ENCODE assay signal across 10 cellular contexts in genomic region chr17:77476006-77476405, GRCh38.
DNase-seq lines count a peak whose midpoint lies in the region; ATAC-seq and TF ChIP-seq lines count a peak whose summit lies in the region.
"Had no signal": no experiment of that assay in that cellular context is flagged by ENCODE, and none has a peak within 500 bp of the region (broad histone marks: within the 10 kb centered on the region; RNA-seq: fewer than 3 reads in every experiment).

No MANE protein-coding gene starts in this region.

- H4K20me1 ChIP-seq in GM23248 (ENCODE audit: insufficient read depth) = peaks cover 55% of the 10 kb centered on the region

- in situ Hi-C loops in GM23248 (cut with MboI) = no loop called here

- H3K27ac ChIP-seq in GM23248 (peak overlapping the region; percentile 89), esophagus muscularis mucosa (replicated peaks in 1 of 4) (peak overlapping the region; percentile 89 to 94 (median 92))

- TF ChIP-seq CTCF in esophagus muscularis mucosa (IDR thresholded peaks at IDR 0.05) = no peak

- peaks cover 73% of the 10 kb centered on the region for H3K4me1 ChIP-seq in GM23248 (ENCODE audit: insufficient read depth)
- H3K4me1 ChIP-seq in esophagus muscularis mucosa = peaks cover 99 to 100% (median 100%) of the 10 kb centered on the region in 4 donors

- no peak overlapping the region for H3K4me3 ChIP-seq in GM23248
- H3K4me3 ChIP-seq in esophagus muscularis mucosa = no peak overlapping the region

- H3K79me2 ChIP-seq in GM23248 (ENCODE audit: insufficient read depth) = peaks cover 90% of the 10 kb centered on the region

- intact Hi-C loops in esophagus muscularis mucosa (cut with DNase I) (no loop called here), sciatic nerve (cut with DNase I) (no loop called here)

- no peaks in the 10 kb centered on the region for H3K36me3 ChIP-seq in GM23248 (ENCODE audit: low read depth)
- no peaks in the 10 kb centered on the region for H3K36me3 ChIP-seq in esophagus muscularis mucosa

- H3K9me3 ChIP-seq in GM23248 (ENCODE audit: low read depth) (no peaks in the 10 kb centered on the region), T-helper 17 cell (ENCODE audit: control insufficient read depth, low read length, poor library complexity, severe bottlenecking) (no peaks in the 10 kb centered on the region), esophagus muscularis mucosa (no peaks in the 10 kb centered on the region)

- H3K27me3 ChIP-seq in GM23248 (replicated peaks; ENCODE audit: insufficient read depth) (no peaks in the 10 kb centered on the region), esophagus muscularis mucosa (no peaks in the 10 kb centered on the region)

- H3K9ac ChIP-seq in GM23248 = peak overlapping the region; percentile 66

- peaks cover 69% of the 10 kb centered on the region for H3F3A ChIP-seq in GM23248 (ENCODE audit: insufficient read depth)

- H2AFZ ChIP-seq in GM23248 = no peak overlapping the region

- no peak for TF ChIP-seq EP300 in esophagus muscularis mucosa (IDR thresholded peaks at IDR 0.05)

- H3K27ac Mint-ChIP-seq in T-helper 17 cell = peak overlapping the region; percentile 99
- H3K27ac Mint-ChIP-seq: dendritic cell treated with granulocyte-macrophage colony-stimulating factor and Interleukin-4, amounts not matched to agents 40 ng/mL and 50 ng/mL, for 4 days had no signal

- H3K4me2 ChIP-seq in GM23248 (ENCODE audit: unreplicated experiment) = peak overlapping the region; percentile 73

- H3K36me3 Mint-ChIP-seq in T-helper 17 cell (ENCODE audit: low read depth) = peaks cover 3% of the 10 kb centered on the region

- peak; percentile 73 for DNase-seq in GM23248
- DNase-seq in T-helper 17 cell = no peak
- DNase-seq in esophagus muscularis mucosa (ENCODE audit: extremely low spot score) = no peak
- peak; percentile 63 for DNase-seq in sciatic nerve (ENCODE audit: low spot score)
- no peak for DNase-seq in COLO829 (ENCODE audit: low spot score)
- DNase-seq in HPDE6-E6E7 (ENCODE audit: extremely low spot score) = no peak
- no peak for DNase-seq in T-helper 1 cell
- DNase-seq in HK-2 (ENCODE audit: unreplicated experiment) = no peak
- DNase-seq: small intestine had no signal

- H3K4me1 Mint-ChIP-seq in T-helper 17 cell = peaks cover 70% of the 10 kb centered on the region

- WGBS in GM23248 (ENCODE audit: low coverage in 1 of 2, low lambda C conversion rate in 2 of 2, missing lambda C conversion rate in 2 of 2), 2 experiments = 22 to 23% methylated on average over 6 to 7 of the region's 7 CpGs
- WGBS in esophagus muscularis mucosa = 61% methylated on average over 7 of the region's 7 CpGs

- no peaks in the 10 kb centered on the region for H3K9me2 ChIP-seq in GM23248 (ENCODE audit: insufficient read depth)

- ATAC-seq in T-helper 17 cell = no peak
- ATAC-seq in sciatic nerve = no peak

- no peak for TF ChIP-seq POLR2A in esophagus muscularis mucosa (IDR thresholded peaks at IDR 0.05; ENCODE audit: low read depth)

- no peaks in the 10 kb centered on the region for H3K27me3 Mint-ChIP-seq in T-helper 17 cell
- H3K27me3 Mint-ChIP-seq: dendritic cell treated with granulocyte-macrophage colony-stimulating factor and Interleukin-4, amounts not matched to agents 40 ng/mL and 50 ng/mL, for 4 days had no signal

- peak overlapping the region; percentile 87 for H3K4me3 Mint-ChIP-seq in T-helper 17 cell
- H3K4me3 Mint-ChIP-seq: dendritic cell treated with granulocyte-macrophage colony-stimulating factor and Interleukin-4, amounts not matched to agents 40 ng/mL and 50 ng/mL, for 4 days had no signal

Comparison
In these comparisons a context has a peak if more than half of its experiments do, and no peak if none do; other contexts are left out.
1. DNase-seq: peak in GM23248 (single experiment) and sciatic nerve (single experiment); none in T-helper 17 cell (0 of 3), esophagus muscularis mucosa (single experiment), COLO829 (single experiment), HPDE6-E6E7 (single experiment), T-helper 1 cell (0 of 5) and HK-2 (single experiment).